ENCODE assay signal across 1 cellular context in the genomic region with DNA sequence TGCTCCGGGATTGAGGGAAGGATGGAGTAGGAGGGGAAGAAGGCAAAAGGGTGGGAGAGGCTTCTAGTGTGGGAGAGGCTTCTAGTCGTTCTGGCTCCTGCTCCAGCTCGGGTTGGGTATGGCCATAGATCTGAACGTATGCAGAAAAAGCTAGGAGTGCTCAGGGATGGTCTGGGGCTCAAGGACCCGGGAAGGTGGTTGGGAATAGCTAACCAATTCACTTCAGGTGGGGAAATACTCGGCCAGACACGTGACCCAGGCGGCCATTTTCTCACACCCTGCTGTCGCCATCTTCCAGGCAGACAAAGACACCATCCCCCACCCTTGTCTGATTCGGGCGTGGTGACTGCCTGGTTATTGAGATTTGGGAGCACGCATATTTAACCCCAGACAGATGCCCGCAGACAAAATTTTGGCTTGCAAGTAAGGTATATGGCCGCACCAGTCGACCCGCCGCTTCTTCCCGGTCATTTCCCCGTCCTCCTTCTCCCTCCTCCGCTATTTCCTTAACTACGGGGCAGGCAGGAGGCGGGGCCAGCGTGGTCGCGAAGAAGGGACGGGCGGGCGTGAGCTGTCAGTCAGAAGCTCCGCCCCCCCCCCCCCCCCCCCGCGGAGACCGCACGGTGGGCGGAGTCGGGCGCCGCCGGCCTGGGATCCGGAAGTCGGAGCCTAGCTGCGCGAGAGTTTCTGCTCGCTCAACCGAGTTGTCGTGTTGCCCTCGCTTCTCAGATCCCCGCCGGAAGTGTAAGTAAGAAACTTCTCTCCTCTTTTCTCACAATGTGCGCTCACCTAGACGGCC.
TF ChIP-seq lines count a peak whose summit lies in the region.

A gene with protein sequence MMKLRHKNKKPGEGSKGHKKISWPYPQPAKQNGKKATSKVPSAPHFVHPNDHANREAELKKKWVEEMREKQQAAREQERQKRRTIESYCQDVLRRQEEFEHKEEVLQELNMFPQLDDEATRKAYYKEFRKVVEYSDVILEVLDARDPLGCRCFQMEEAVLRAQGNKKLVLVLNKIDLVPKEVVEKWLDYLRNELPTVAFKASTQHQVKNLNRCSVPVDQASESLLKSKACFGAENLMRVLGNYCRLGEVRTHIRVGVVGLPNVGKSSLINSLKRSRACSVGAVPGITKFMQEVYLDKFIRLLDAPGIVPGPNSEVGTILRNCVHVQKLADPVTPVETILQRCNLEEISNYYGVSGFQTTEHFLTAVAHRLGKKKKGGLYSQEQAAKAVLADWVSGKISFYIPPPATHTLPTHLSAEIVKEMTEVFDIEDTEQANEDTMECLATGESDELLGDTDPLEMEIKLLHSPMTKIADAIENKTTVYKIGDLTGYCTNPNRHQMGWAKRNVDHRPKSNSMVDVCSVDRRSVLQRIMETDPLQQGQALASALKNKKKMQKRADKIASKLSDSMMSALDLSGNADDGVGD (plus strand): TSS at position 661 of the 799 bp plus-strand sequence. CDS start 2,348 bp downstream, outside the sequence.

TF ChIP-seq in HepG2, 621 proteins besides CTCF, POLR2A, EP300 and RAD21 (continued from another document and continues in another):
- TF ChIP-seq, protein P1, sequence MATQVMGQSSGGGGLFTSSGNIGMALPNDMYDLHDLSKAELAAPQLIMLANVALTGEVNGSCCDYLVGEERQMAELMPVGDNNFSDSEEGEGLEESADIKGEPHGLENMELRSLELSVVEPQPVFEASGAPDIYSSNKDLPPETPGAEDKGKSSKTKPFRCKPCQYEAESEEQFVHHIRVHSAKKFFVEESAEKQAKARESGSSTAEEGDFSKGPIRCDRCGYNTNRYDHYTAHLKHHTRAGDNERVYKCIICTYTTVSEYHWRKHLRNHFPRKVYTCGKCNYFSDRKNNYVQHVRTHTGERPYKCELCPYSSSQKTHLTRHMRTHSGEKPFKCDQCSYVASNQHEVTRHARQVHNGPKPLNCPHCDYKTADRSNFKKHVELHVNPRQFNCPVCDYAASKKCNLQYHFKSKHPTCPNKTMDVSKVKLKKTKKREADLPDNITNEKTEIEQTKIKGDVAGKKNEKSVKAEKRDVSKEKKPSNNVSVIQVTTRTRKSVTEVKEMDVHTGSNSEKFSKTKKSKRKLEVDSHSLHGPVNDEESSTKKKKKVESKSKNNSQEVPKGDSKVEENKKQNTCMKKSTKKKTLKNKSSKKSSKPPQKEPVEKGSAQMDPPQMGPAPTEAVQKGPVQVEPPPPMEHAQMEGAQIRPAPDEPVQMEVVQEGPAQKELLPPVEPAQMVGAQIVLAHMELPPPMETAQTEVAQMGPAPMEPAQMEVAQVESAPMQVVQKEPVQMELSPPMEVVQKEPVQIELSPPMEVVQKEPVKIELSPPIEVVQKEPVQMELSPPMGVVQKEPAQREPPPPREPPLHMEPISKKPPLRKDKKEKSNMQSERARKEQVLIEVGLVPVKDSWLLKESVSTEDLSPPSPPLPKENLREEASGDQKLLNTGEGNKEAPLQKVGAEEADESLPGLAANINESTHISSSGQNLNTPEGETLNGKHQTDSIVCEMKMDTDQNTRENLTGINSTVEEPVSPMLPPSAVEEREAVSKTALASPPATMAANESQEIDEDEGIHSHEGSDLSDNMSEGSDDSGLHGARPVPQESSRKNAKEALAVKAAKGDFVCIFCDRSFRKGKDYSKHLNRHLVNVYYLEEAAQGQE (IDR thresholded peaks at IDR 0.05; ENCODE audit: borderline replicate concordance in 1 of 2, low read depth in 1 of 2, low read length in 2 of 2) = no peak
- TF ChIP-seq, protein P2, sequence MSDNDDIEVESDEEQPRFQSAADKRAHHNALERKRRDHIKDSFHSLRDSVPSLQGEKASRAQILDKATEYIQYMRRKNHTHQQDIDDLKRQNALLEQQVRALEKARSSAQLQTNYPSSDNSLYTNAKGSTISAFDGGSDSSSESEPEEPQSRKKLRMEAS (IDR thresholded peaks at IDR 0.05) = peak; percentile 84
- TF ChIP-seq ZNF775 (CRISPR knock-in tag; IDR thresholded peaks at IDR 0.05; ENCODE audit: borderline replicate concordance) (no peak), AKAP8 (CRISPR knock-in tag; IDR thresholded peaks at IDR 0.05) (no peak), ZNF451 (CRISPR knock-in tag; IDR thresholded peaks at IDR 0.05) (no peak), HMG20A (CRISPR knock-in tag; IDR thresholded peaks at IDR 0.05; ENCODE audit: borderline replicate concordance) (no peak), ZFP36L2 (CRISPR knock-in tag; IDR thresholded peaks at IDR 0.05) (no peak), SCMH1 (CRISPR knock-in tag; IDR thresholded peaks at IDR 0.05; ENCODE audit: borderline replicate concordance) (no peak), ZNF557 (CRISPR knock-in tag; IDR thresholded peaks at IDR 0.05) (no peak), ZFP36 (IDR thresholded peaks at IDR 0.05; ENCODE audit: borderline replicate concordance, low read depth, low read length, partially characterized antibody) (no peak), ZNF790 (CRISPR knock-in tag; IDR thresholded peaks at IDR 0.05; ENCODE audit: borderline replicate concordance) (no peak), HNF4A (CRISPR knock-in tag; IDR thresholded peaks at IDR 0.05) (no peak), GABPA (IDR thresholded peaks at IDR 0.05; ENCODE audit: low read depth, low read length) (peak; percentile 42; the same call in 1 of the 2 replicates), GABPA (CRISPR knock-in tag; IDR thresholded peaks at IDR 0.05; ENCODE audit: low read depth) (peak; percentile 81), ZNF484 (CRISPR knock-in tag; IDR thresholded peaks at IDR 0.05; ENCODE audit: borderline replicate concordance, low read depth) (no peak), RARG (CRISPR knock-in tag; IDR thresholded peaks at IDR 0.05; ENCODE audit: low read depth) (no peak), ZNF766 (CRISPR knock-in tag; IDR thresholded peaks at IDR 0.05; ENCODE audit: borderline replicate concordance) (no peak), ZNF263 (CRISPR knock-in tag; IDR thresholded peaks at IDR 0.05) (peak; percentile 96), SKI (IDR thresholded peaks at IDR 0.05; ENCODE audit: partially characterized antibody) (no peak), ZNF644 (CRISPR knock-in tag; IDR thresholded peaks at IDR 0.05; ENCODE audit: low read depth) (0 out of 2 replicates have a peak, but pooled peaks have one; percentile 36), KDM6A (CRISPR knock-in tag; IDR thresholded peaks at IDR 0.05; ENCODE audit: low read depth) (no peak), ZFP37 (CRISPR knock-in tag; IDR thresholded peaks at IDR 0.05; ENCODE audit: borderline replicate concordance) (no peak), HES4 (CRISPR knock-in tag; IDR thresholded peaks at IDR 0.05; ENCODE audit: borderline replicate concordance) (no peak), ZFP82 (CRISPR knock-in tag; IDR thresholded peaks at IDR 0.05; ENCODE audit: borderline replicate concordance) (no peak), GATAD2A (CRISPR knock-in tag; IDR thresholded peaks at IDR 0.05) (no peak), ZNF883 (CRISPR knock-in tag; IDR thresholded peaks at IDR 0.05; ENCODE audit: not compliant biosample characterization) (no peak), ZNF564 (CRISPR knock-in tag; IDR thresholded peaks at IDR 0.05) (no peak), FOXA1 (IDR thresholded peaks at IDR 0.05) (no peak), FOXA1 (CRISPR knock-in tag; IDR thresholded peaks at IDR 0.05) (no peak), KDM5A (IDR thresholded peaks at IDR 0.05; ENCODE audit: borderline replicate concordance, low read length) (no peak)
- TF ChIP-seq, protein P3, sequence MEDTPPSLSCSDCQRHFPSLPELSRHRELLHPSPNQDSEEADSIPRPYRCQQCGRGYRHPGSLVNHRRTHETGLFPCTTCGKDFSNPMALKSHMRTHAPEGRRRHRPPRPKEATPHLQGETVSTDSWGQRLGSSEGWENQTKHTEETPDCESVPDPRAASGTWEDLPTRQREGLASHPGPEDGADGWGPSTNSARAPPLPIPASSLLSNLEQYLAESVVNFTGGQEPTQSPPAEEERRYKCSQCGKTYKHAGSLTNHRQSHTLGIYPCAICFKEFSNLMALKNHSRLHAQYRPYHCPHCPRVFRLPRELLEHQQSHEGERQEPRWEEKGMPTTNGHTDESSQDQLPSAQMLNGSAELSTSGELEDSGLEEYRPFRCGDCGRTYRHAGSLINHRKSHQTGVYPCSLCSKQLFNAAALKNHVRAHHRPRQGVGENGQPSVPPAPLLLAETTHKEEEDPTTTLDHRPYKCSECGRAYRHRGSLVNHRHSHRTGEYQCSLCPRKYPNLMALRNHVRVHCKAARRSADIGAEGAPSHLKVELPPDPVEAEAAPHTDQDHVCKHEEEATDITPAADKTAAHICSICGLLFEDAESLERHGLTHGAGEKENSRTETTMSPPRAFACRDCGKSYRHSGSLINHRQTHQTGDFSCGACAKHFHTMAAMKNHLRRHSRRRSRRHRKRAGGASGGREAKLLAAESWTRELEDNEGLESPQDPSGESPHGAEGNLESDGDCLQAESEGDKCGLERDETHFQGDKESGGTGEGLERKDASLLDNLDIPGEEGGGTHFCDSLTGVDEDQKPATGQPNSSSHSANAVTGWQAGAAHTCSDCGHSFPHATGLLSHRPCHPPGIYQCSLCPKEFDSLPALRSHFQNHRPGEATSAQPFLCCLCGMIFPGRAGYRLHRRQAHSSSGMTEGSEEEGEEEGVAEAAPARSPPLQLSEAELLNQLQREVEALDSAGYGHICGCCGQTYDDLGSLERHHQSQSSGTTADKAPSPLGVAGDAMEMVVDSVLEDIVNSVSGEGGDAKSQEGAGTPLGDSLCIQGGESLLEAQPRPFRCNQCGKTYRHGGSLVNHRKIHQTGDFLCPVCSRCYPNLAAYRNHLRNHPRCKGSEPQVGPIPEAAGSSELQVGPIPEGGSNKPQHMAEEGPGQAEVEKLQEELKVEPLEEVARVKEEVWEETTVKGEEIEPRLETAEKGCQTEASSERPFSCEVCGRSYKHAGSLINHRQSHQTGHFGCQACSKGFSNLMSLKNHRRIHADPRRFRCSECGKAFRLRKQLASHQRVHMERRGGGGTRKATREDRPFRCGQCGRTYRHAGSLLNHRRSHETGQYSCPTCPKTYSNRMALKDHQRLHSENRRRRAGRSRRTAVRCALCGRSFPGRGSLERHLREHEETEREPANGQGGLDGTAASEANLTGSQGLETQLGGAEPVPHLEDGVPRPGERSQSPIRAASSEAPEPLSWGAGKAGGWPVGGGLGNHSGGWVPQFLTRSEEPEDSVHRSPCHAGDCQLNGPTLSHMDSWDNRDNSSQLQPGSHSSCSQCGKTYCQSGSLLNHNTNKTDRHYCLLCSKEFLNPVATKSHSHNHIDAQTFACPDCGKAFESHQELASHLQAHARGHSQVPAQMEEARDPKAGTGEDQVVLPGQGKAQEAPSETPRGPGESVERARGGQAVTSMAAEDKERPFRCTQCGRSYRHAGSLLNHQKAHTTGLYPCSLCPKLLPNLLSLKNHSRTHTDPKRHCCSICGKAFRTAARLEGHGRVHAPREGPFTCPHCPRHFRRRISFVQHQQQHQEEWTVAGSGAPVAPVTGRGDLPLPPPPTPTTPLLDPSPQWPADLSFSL (CRISPR knock-in tag; IDR thresholded peaks at IDR 0.05) = no peak
- TF ChIP-seq, protein P4, sequence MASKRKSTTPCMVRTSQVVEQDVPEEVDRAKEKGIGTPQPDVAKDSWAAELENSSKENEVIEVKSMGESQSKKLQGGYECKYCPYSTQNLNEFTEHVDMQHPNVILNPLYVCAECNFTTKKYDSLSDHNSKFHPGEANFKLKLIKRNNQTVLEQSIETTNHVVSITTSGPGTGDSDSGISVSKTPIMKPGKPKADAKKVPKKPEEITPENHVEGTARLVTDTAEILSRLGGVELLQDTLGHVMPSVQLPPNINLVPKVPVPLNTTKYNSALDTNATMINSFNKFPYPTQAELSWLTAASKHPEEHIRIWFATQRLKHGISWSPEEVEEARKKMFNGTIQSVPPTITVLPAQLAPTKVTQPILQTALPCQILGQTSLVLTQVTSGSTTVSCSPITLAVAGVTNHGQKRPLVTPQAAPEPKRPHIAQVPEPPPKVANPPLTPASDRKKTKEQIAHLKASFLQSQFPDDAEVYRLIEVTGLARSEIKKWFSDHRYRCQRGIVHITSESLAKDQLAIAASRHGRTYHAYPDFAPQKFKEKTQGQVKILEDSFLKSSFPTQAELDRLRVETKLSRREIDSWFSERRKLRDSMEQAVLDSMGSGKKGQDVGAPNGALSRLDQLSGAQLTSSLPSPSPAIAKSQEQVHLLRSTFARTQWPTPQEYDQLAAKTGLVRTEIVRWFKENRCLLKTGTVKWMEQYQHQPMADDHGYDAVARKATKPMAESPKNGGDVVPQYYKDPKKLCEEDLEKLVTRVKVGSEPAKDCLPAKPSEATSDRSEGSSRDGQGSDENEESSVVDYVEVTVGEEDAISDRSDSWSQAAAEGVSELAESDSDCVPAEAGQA (IDR thresholded peaks at IDR 0.05; ENCODE audit: low read depth) = peak; percentile 76
- TF ChIP-seq, protein P4 (CRISPR knock-in tag; IDR thresholded peaks at IDR 0.05; ENCODE audit: borderline replicate concordance) = no peak
- TF ChIP-seq, protein P5, sequence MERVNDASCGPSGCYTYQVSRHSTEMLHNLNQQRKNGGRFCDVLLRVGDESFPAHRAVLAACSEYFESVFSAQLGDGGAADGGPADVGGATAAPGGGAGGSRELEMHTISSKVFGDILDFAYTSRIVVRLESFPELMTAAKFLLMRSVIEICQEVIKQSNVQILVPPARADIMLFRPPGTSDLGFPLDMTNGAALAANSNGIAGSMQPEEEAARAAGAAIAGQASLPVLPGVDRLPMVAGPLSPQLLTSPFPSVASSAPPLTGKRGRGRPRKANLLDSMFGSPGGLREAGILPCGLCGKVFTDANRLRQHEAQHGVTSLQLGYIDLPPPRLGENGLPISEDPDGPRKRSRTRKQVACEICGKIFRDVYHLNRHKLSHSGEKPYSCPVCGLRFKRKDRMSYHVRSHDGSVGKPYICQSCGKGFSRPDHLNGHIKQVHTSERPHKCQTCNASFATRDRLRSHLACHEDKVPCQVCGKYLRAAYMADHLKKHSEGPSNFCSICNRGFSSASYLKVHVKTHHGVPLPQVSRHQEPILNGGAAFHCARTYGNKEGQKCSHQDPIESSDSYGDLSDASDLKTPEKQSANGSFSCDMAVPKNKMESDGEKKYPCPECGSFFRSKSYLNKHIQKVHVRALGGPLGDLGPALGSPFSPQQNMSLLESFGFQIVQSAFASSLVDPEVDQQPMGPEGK (CRISPR knock-in tag; IDR thresholded peaks at IDR 0.05) = 0 out of 2 replicates have a peak, but pooled peaks have one; percentile 23
